ENCODE assay signal across 8 cellular contexts in the genomic region with DNA sequence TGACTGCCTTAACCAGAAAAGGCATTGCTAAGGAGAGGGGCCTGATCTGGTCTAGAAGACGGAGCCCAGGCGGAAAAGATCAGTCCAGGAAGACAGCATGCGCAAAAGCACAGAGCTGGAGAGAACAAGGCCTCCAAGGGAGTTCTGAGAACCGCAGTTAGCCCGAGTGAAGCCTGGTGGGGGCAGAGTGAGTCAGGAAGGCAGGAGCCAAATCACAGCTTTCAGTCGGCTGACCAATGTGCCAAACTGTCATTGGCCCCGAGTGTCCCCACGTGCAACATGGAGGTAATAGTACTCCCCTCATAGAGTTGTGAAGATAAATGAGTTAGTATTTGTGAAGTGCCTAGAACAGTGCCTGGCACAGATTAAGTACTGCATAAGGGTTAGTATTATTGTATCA. TPM values are rescaled to one million over a fixed set of nuclear protein-coding genes. Genes with fewer than 3 reads are reported as not detected.
DNase-seq lines count a peak whose midpoint lies in the region; ATAC-seq and TF ChIP-seq lines count a peak whose summit lies in the region.

No MANE protein-coding gene starts in this region.

- peaks cover 20% of the 10 kb centered on the region for H3K4me1 Mint-ChIP-seq in activated T-cell treated with anti-CD3 and anti-CD28 coated beads, Interleukin-2, amount 50 U/mL, for 72 hours (ENCODE audit: low read depth)
- H3K4me1 Mint-ChIP-seq in type B pancreatic cell (ENCODE audit: unreplicated experiment) = peaks cover 26% of the 10 kb centered on the region

- 60 to 67% methylated on average over 8 of the region's 8 CpGs for WGBS in ectodermal cell, 2 experiments
- WGBS in mesodermal cell (ENCODE audit: insufficient coverage in 2 of 2), 2 experiments = 68 to 72% methylated on average over 5 to 8 of the region's 8 CpGs

- no peak for DNase-seq in activated T-cell treated with anti-CD3 and anti-CD28 coated beads, Interleukin-2, amount 50 U/mL, for 72 hours
- DNase-seq in activated T-cell treated with anti-CD3 and anti-CD28 coated beads, Interleukin-2, amount 50 U/mL, for 48 hours = no peak
- DNase-seq in type B pancreatic cell (ENCODE audit: extremely low spot score, unreplicated experiment) = no peak
- DNase-seq in NCI-H82 treated with DMSO at 0.1 percent for 48 hours (lab: John Stamatoyannopoulos, UW; ENCODE audit: unreplicated experiment) = no peak
- DNase-seq in substantia nigra (lab: John Stamatoyannopoulos, UW) = no peak
- no peak for DNase-seq in germinal center (ENCODE audit: low spot score)

- H3K36me3 ChIP-seq in ectodermal cell (ENCODE audit: control insufficient read depth, insufficient read depth, low read length) = no peaks in the 10 kb centered on the region
- H3K36me3 ChIP-seq in mesodermal cell (ENCODE audit: control insufficient read depth, insufficient read depth, low read length) = no peaks in the 10 kb centered on the region

- peak overlapping the region; percentile 4 to 84 for H3K4me3 Mint-ChIP-seq in activated T-cell treated with anti-CD3 and anti-CD28 coated beads, Interleukin-2, amount 50 U/mL, for 72 hours
- peak overlapping the region; percentile 90 for H3K4me3 Mint-ChIP-seq in type B pancreatic cell

- H3K4me1 ChIP-seq in ectodermal cell (ENCODE audit: control insufficient read depth, insufficient read depth, low read length) (no peaks in the 10 kb centered on the region), mesodermal cell (ENCODE audit: control insufficient read depth, insufficient read depth, low read length, poor library complexity, severe bottlenecking) (peaks cover 10% of the 10 kb centered on the region)

- no peak for TF ChIP-seq CTCF in type B pancreatic cell (conservative IDR thresholded peaks at IDR 0.05)

- peaks cover 13% of the 10 kb centered on the region for H3K27me3 Mint-ChIP-seq in activated T-cell treated with anti-CD3 and anti-CD28 coated beads, Interleukin-2, amount 50 U/mL, for 72 hours (ENCODE audit: low read depth)
- H3K27me3 Mint-ChIP-seq in type B pancreatic cell = peaks cover 30% of the 10 kb centered on the region

- no peak for ATAC-seq in activated T-cell treated with anti-CD3 and anti-CD28 coated beads, Interleukin-2, amount 50 U/mL, for 72 hours (replicated peaks in 1 of 2)

- no peak overlapping the region for H3K27ac ChIP-seq in ectodermal cell (ENCODE audit: insufficient read depth, low read depth, low read length, poor library complexity, severe bottlenecking)
- no peak overlapping the region for H3K27ac ChIP-seq in mesodermal cell (ENCODE audit: low read depth, low read length, severe bottlenecking)
- H3K27ac ChIP-seq in substantia nigra (ENCODE audit: low read depth, low read length, poor library complexity, severe bottlenecking) = no peak overlapping the region

- peaks cover 9% of the 10 kb centered on the region for H3K27me3 ChIP-seq in ectodermal cell (ENCODE audit: control insufficient read depth, insufficient read depth, low read length, poor library complexity, severe bottlenecking)

- H3K36me3 Mint-ChIP-seq in activated T-cell treated with anti-CD3 and anti-CD28 coated beads, Interleukin-2, amount 50 U/mL, for 72 hours (ENCODE audit: insufficient read depth in 2 of 2) = no peaks in the 10 kb centered on the region
- H3K36me3 Mint-ChIP-seq in type B pancreatic cell = no peaks in the 10 kb centered on the region

- no peak overlapping the region for H3K27ac Mint-ChIP-seq in activated T-cell treated with anti-CD3 and anti-CD28 coated beads, Interleukin-2, amount 50 U/mL, for 72 hours
- peak overlapping the region; percentile 70 for H3K27ac Mint-ChIP-seq in type B pancreatic cell

- H3K4me3 ChIP-seq in ectodermal cell (ENCODE audit: insufficient read depth, low read depth, low read length) (peak overlapping the region; percentile 82), mesodermal cell (ENCODE audit: extremely low read depth, insufficient read depth, low read length, poor library complexity, severe bottlenecking) (peak overlapping the region; percentile 52)

- H3K9me3 Mint-ChIP-seq in activated T-cell treated with anti-CD3 and anti-CD28 coated beads, Interleukin-2, amount 50 U/mL, for 72 hours = no peaks in the 10 kb centered on the region
- H3K9me3 Mint-ChIP-seq in type B pancreatic cell = no peaks in the 10 kb centered on the region

- H3K9me3 ChIP-seq in ectodermal cell (ENCODE audit: control insufficient read depth, low read length) = no peaks in the 10 kb centered on the region
- no peaks in the 10 kb centered on the region for H3K9me3 ChIP-seq in mesodermal cell (ENCODE audit: control insufficient read depth, low read length)

RNA-seq across cellular contexts. Expression of gene TSPAN2, which starts 1.2 kb away (rescaled TPM):
- total RNA-seq in activated T-cell treated with anti-CD3 and anti-CD28 coated beads, Interleukin-2, amount 50 U/mL, for 72 hours = 1 to 10 TPM; 2.1 to 4.3 TPM
- 16.6 TPM for polyA plus RNA-seq in ectodermal cell (2013, experiment 1 of 4)
- polyA plus RNA-seq in ectodermal cell (2013, experiment 2 of 4) = 21.1 TPM
- polyA plus RNA-seq in ectodermal cell (2013, experiment 3 of 4) = 17.5 TPM
- polyA plus RNA-seq in ectodermal cell (2013, experiment 4 of 4) = 18.5 TPM
- 8.3 TPM for polyA plus RNA-seq in mesodermal cell (2013, experiment 1 of 2)
- polyA plus RNA-seq in mesodermal cell (2013, experiment 2 of 2) = 5.9 TPM
- total RNA-seq in type B pancreatic cell (ENCODE audit: low replicate concordance) = 29.6 and 32.4 TPM in 2 replicates
